Comparison of ENCODE assay signal across 2 cellular contexts in genomic region chr14:22978487-22978837, GRCh38.
TF ChIP-seq lines count a peak whose summit lies in the region.

No MANE protein-coding gene starts in this region.

TF ChIP-seq in A549, 52 proteins besides CTCF, POLR2A, EP300 and RAD21:
- TF ChIP-seq CBX2 (IDR thresholded peaks at IDR 0.05; ENCODE audit: borderline replicate concordance, low read depth) (no peak), NPAS2 (CRISPR knock-in tag; IDR thresholded peaks at IDR 0.05; ENCODE audit: borderline replicate concordance) (no peak), ZFP36 (IDR thresholded peaks at IDR 0.05; ENCODE audit: borderline replicate concordance, partially characterized antibody) (no peak), FOSL2 (IDR thresholded peaks at IDR 0.05) (no peak), FOSL2 (CRISPR knock-in tag; IDR thresholded peaks at IDR 0.05) (no peak), SREBF2 (IDR thresholded peaks at IDR 0.05) (no peak), USF2 (IDR thresholded peaks at IDR 0.05) (no peak), MAX (IDR thresholded peaks at IDR 0.05) (no peak), EHMT2 (IDR thresholded peaks at IDR 0.05; ENCODE audit: low read depth) (no peak), HMGXB4 (CRISPR knock-in tag; IDR thresholded peaks at IDR 0.05; ENCODE audit: borderline replicate concordance) (no peak), RARB (CRISPR knock-in tag; IDR thresholded peaks at IDR 0.05) (no peak), TP53 (CRISPR knock-in tag; IDR thresholded peaks at IDR 0.05) (no peak), ZC3H11A (IDR thresholded peaks at IDR 0.05) (no peak), ZNF302 (CRISPR knock-in tag; IDR thresholded peaks at IDR 0.05) (no peak), RCOR1 (IDR thresholded peaks at IDR 0.05; ENCODE audit: low read depth, low read length) (no peak), NR3C1 (IDR thresholded peaks at IDR 0.05) (no peak), HOXB13 (CRISPR knock-in tag; IDR thresholded peaks at IDR 0.05; ENCODE audit: low read depth) (no peak)
TF ChIP-seq in A549: peak in this region for 0.

TF ChIP-seq in endothelial cell of umbilical vein, 7 proteins besides CTCF, POLR2A, EP300 and RAD21:
- TF ChIP-seq POLR2AphosphoS5 (IDR thresholded peaks at IDR 0.05; ENCODE audit: insufficient read depth, low read depth, low read length) (no peak), GATA2 (IDR thresholded peaks at IDR 0.05; ENCODE audit: insufficient read depth, insufficient read length, low read depth, low read length) (peak; percentile 38)
